In the genomic region with DNA sequence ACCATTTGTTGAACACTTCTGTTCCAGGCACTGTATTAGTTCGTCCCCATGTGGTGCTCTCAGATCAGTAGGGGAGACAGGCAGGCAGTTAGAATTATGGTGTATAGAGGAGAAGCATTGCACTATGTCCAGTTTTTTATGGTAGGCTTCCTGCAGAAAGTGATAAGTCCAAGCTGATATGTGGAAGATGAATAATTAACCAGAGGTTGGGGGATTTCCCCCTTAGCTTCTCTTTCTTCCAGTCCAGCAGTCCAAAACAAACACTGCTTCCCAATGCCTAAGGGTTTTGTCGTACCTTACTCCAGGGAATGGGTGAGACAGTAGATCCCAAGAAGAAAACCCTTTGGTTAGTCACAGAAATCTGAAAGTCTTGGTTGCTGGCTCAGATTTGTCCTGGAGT, we compare ENCODE assay signal across 19 cellular contexts. TPM values are rescaled to one million over a fixed set of nuclear protein-coding genes. Genes with fewer than 3 reads are reported as not detected.
A peak's percentile ranks its signal among the peaks of the same experiment; 100 is the strongest.
DNase-seq lines count a peak whose midpoint lies in the region; ATAC-seq and TF ChIP-seq lines count a peak whose summit lies in the region.
"Had no signal": no experiment of that assay in that cellular context is flagged by ENCODE, and none has a peak within 500 bp of the region (broad histone marks: within the 10 kb centered on the region; RNA-seq: fewer than 3 reads in every experiment).

No MANE protein-coding gene starts in this region.

- no peak overlapping the region for H3K4me3 ChIP-seq in IMR-90 (ENCODE audit: insufficient read depth, low read depth, low read length)
- no peak overlapping the region for H3K4me3 ChIP-seq in hepatocyte
- no peak overlapping the region for H3K4me3 ChIP-seq in liver (ENCODE audit: low read depth in 1 of 3, low read length in 3 of 3)
- H3K4me3 ChIP-seq: PC-9, SK-N-MC had no signal

- no peak overlapping the region for H3K23ac ChIP-seq in IMR-90 (ENCODE audit: low read depth, low read length)

- H3K27ac ChIP-seq in 22Rv1, result peak overlapping the region; percentile 41
- no peak overlapping the region for H3K27ac ChIP-seq in IMR-90 (ENCODE audit: insufficient read depth, low read length)
- H3K27ac ChIP-seq in hepatocyte, result peak overlapping the region; percentile 11
- H3K27ac ChIP-seq in liver (ENCODE audit: low read depth in 1 of 2, low read length in 2 of 2), result no peak overlapping the region
- H3K27ac ChIP-seq: PC-9, RWPE1, SK-N-MC had no signal

- no peaks in the 10 kb centered on the region for H3K27me3 ChIP-seq in IMR-90 (ENCODE audit: control insufficient read depth, insufficient read depth, low read length)
- no peaks in the 10 kb centered on the region for H3K27me3 ChIP-seq in hepatocyte
- no peaks in the 10 kb centered on the region for H3K27me3 ChIP-seq in liver (ENCODE audit: control insufficient read depth in 4 of 4, insufficient read depth in 4 of 4, low read length in 3 of 4)

- no peaks in the 10 kb centered on the region for H3K27me3 Mint-ChIP-seq in activated T-cell treated with anti-CD3 and anti-CD28 coated beads, Interleukin-2, amount 50 U/mL, for 24 hours
- H3K27me3 Mint-ChIP-seq: B cell, IgD-negative memory B cell had no signal

- no peaks in the 10 kb centered on the region for H3K9me3 ChIP-seq in IMR-90 (ENCODE audit: control insufficient read depth, insufficient read depth, low read length)
- no peaks in the 10 kb centered on the region for H3K9me3 ChIP-seq in hepatocyte (ENCODE audit: low read depth)
- no peaks in the 10 kb centered on the region for H3K9me3 ChIP-seq in liver (ENCODE audit: control insufficient read depth in 4 of 4, low read length in 3 of 4)

- H3K36me3 ChIP-seq in IMR-90 (ENCODE audit: control insufficient read depth, insufficient read depth, low read length) (peaks cover 28% of the 10 kb centered on the region), hepatocyte (replicated peaks; ENCODE audit: insufficient read depth, low read depth) (no peaks in the 10 kb centered on the region), liver (ENCODE audit: control insufficient read depth in 4 of 4, insufficient read depth in 3 of 4, low read depth in 1 of 4, low read length in 3 of 4) (peaks cover 0 to 8% (median 7%) of the 10 kb centered on the region in 4 donors)

- no peak for TF ChIP-seq CTCF in 22Rv1 (IDR thresholded peaks at IDR 0.05)
- TF ChIP-seq CTCF in IMR-90 (conservative IDR thresholded peaks at IDR 0.05; ENCODE audit: low read depth, low read length), result no peak
- no peak for TF ChIP-seq CTCF in hepatocyte (IDR thresholded peaks at IDR 0.05; ENCODE audit: poor library complexity)
- no peak for TF ChIP-seq CTCF in liver (IDR thresholded peaks at IDR 0.05; ENCODE audit: low read depth, low read length, missing input control)

- no peak for ATAC-seq in IMR-90 (ENCODE audit: low read depth)
- ATAC-seq in GM21528 (IDR thresholded peaks at IDR 0.05; ENCODE audit: low FRiP score, unreplicated experiment), result no peak

- H3K56ac ChIP-seq in IMR-90 (ENCODE audit: extremely low read depth, insufficient read depth, low read length), result no peak overlapping the region

- in situ Hi-C loops in IMR-90 (cut with MboI; ENCODE audit: low sequenced_read_pairs), result no loop called here

- H3K9ac ChIP-seq in IMR-90 (ENCODE audit: low read depth, low read length) (no peak overlapping the region), liver (ENCODE audit: low read depth in 1 of 2, low read length in 2 of 2) (no peak overlapping the region)

- no peak overlapping the region for H2BK15ac ChIP-seq in IMR-90 (ENCODE audit: low read depth, low read length)

- peaks cover 3% of the 10 kb centered on the region; the same call in 1 of the 2 replicates for H3K9me1 ChIP-seq in IMR-90 (ENCODE audit: insufficient read depth, low read length)

- no peaks in the 10 kb centered on the region for H3K9me2 ChIP-seq in hepatocyte (replicated peaks; ENCODE audit: insufficient read depth)

- H3K18ac ChIP-seq in IMR-90 (ENCODE audit: low read depth, low read length), result no peak overlapping the region

- H3K9me3 Mint-ChIP-seq in activated T-cell treated with anti-CD3 and anti-CD28 coated beads, Interleukin-2, amount 50 U/mL, for 24 hours, result no peaks in the 10 kb centered on the region
- H3K9me3 Mint-ChIP-seq: CD14-positive monocyte, IgD-negative memory B cell had no signal

- no peaks in the 10 kb centered on the region for H3K4me1 Mint-ChIP-seq in activated T-cell treated with anti-CD3 and anti-CD28 coated beads, Interleukin-2, amount 50 U/mL, for 24 hours (ENCODE audit: low read depth)

- no peak overlapping the region for H3K4ac ChIP-seq in IMR-90 (ENCODE audit: low read depth, low read length)

- H3K79me2 ChIP-seq in hepatocyte, result no peaks in the 10 kb centered on the region

- POLR2A ChIA-PET in IMR-90 (lab: Charles Lee; ENCODE audit: unreplicated experiment), result no interaction called here

- H3K79me1 ChIP-seq in IMR-90 (ENCODE audit: low read depth in 1 of 2, low read length in 2 of 2), result no peaks in the 10 kb centered on the region

- no peak overlapping the region for H3K14ac ChIP-seq in IMR-90 (replicated peaks; ENCODE audit: low read depth, low read length)

- no peak overlapping the region for H4K91ac ChIP-seq in IMR-90 (ENCODE audit: insufficient read depth, low read depth, low read length)

- no TSS peak for BruUV-seq in IMR-90 (replicated peaks; lab: Mats Ljungman, UMichigan)

- dilution Hi-C loops in IMR-90 (cut with HindIII; ENCODE audit: low sequenced_read_pairs, unreplicated experiment), result no loop called here

- CTCF ChIA-PET in IMR-90 (lab: Yijun Ruan, JAX), result no interaction called here

- intact Hi-C loops in IMR-90 (cut with micrococcal nuclease), result no loop called here

- WGBS in IMR-90 (ENCODE audit: extremely low coverage in 2 of 2, insufficient read length in 1 of 2), 2 experiments, result 100% methylated on average over 1 of the region's 2 CpGs; no CpG with 5 or more reads in 1 of the 2 experiments
- 63% methylated on average over 2 of the region's 2 CpGs for WGBS in hepatocyte (ENCODE audit: low lambda C conversion rate, missing lambda C conversion rate)
- whole genome bisulfite sequencing in liver, result 28% methylated on average over 2 of the region's 2 CpGs

- no peak overlapping the region for H2BK20ac ChIP-seq in IMR-90 (ENCODE audit: low read depth, low read length)

- H3K36me3 Mint-ChIP-seq in activated T-cell treated with anti-CD3 and anti-CD28 coated beads, Interleukin-2, amount 50 U/mL, for 24 hours (ENCODE audit: low read depth), result peaks cover 57% of the 10 kb centered on the region

- H3K27ac Mint-ChIP-seq in activated T-cell treated with anti-CD3 and anti-CD28 coated beads, Interleukin-2, amount 50 U/mL, for 24 hours, result no peak overlapping the region
- H3K27ac Mint-ChIP-seq: B cell had no signal

- no peak overlapping the region for H4K8ac ChIP-seq in IMR-90 (ENCODE audit: low read depth in 2 of 2, low read length in 2 of 2)

- 0 out of 2 replicates have a peak, but pooled peaks cover 2% of the 10 kb centered on the region for H4K20me1 ChIP-seq in IMR-90 (ENCODE audit: insufficient read depth, low read length)
- H4K20me1 ChIP-seq in hepatocyte (ENCODE audit: insufficient read depth, poor library complexity, severe bottlenecking), result no peaks in the 10 kb centered on the region

- H2BK5ac ChIP-seq in IMR-90 (ENCODE audit: low read depth, low read length, poor library complexity, severe bottlenecking), result no peak overlapping the region

- H3K4me1 ChIP-seq in IMR-90 (ENCODE audit: control insufficient read depth, insufficient read depth, low read length), result no peaks in the 10 kb centered on the region
- H3K4me1 ChIP-seq in hepatocyte (ENCODE audit: insufficient read depth), result peaks cover 8% of the 10 kb centered on the region
- peaks cover 0 to 8% (median 6%) of the 10 kb centered on the region in 4 donors for H3K4me1 ChIP-seq in liver (ENCODE audit: control insufficient read depth in 4 of 4, insufficient read depth in 4 of 4, low read length in 3 of 4)

- TF ChIP-seq RAD21 in IMR-90 (IDR thresholded peaks at IDR 0.05; ENCODE audit: low read length) (no peak), liver (IDR thresholded peaks at IDR 0.05) (no peak)

- H4K5ac ChIP-seq in IMR-90 (ENCODE audit: low read depth, low read length), result no peak overlapping the region

- DNase-seq in IMR-90 (peak; percentile 10), hepatocyte (ENCODE audit: low spot score) (peak; percentile 63), NAMALWA (ENCODE audit: low spot score) (no peak), NCI-H2196 (lab: John Stamatoyannopoulos, UW; ENCODE audit: unreplicated experiment) (no peak)
- no peak for DNase-seq in activated T-cell treated with anti-CD3 and anti-CD28 coated beads, Interleukin-2, amount 50 U/mL, for 24 hours
- DNase-seq: DMS79 treated with DMSO at 0.1 percent for 48 hours, Karpas-422, NCI-H1417 treated with DMSO at 0.1 percent for 48 hours, NCI-H187, PC-9, SHP77 treated with DMSO at 0.1 percent for 48 hours had no signal

- H2BK120ac ChIP-seq in IMR-90 (ENCODE audit: low read depth, low read length), result no peak overlapping the region

- H2AK9ac ChIP-seq in IMR-90 (replicated peaks; ENCODE audit: low read depth, low read length, poor library complexity), result no peak overlapping the region

- TF ChIP-seq POLR2A in IMR-90 (IDR thresholded peaks at IDR 0.05; ENCODE audit: low read depth, low read length), result no peak

- H3K4me3 Mint-ChIP-seq in activated T-cell treated with anti-CD3 and anti-CD28 coated beads, Interleukin-2, amount 50 U/mL, for 24 hours, result no peak overlapping the region
- H3K4me3 Mint-ChIP-seq: B cell, CD14-positive monocyte, IgD-negative memory B cell had no signal

- H3K4me2 ChIP-seq in IMR-90 (ENCODE audit: low read depth, low read length), result no peak overlapping the region
- H3K4me2 ChIP-seq in hepatocyte, result peak overlapping the region; percentile 8
- H3K4me2 ChIP-seq: PC-9 had no signal

- H2AK5ac ChIP-seq in IMR-90 (ENCODE audit: low read depth, low read length), result no peak overlapping the region

- H2AFZ ChIP-seq in IMR-90 (replicated peaks; ENCODE audit: low read length, poor library complexity) (no peak overlapping the region), hepatocyte (no peak overlapping the region)
- H2AFZ ChIP-seq: PC-9 had no signal

RNA-seq across cellular contexts. Expression of gene HIF1AN, which starts 19.2 kb away (rescaled TPM):
- total RNA-seq in IMR-90 (2012; rRNA removed) (10.2 and 10.3 TPM in 2 replicates), hepatocyte (13.7 and 15.5 TPM in 2 replicates), liver (10 to 100 TPM; 10.1 to 10.7 TPM)
- polyA plus RNA-seq in IMR-90 (2012; rRNA removed) (6.1 and 10.3 TPM in 2 replicates), hepatocyte (32.1 and 36.0 TPM in 2 replicates), liver (1 to 10 TPM; 4.6 to 4.8 TPM)
- polyA plus RNA-seq in IMR-90 (2012; cell fraction: cytosol; rRNA removed), result 3.8 and 6.9 TPM in 2 replicates
- 5.0 and 17.2 TPM in 2 replicates for polyA plus RNA-seq in IMR-90 (2012; cell fraction: nucleus; rRNA removed; ENCODE audit: low replicate concordance)

RNA-seq across cellular contexts. Expression of gene NDUFB8, which starts 25.2 kb away (rescaled TPM):
- 98.3 and 99.1 TPM in 2 replicates for total RNA-seq in IMR-90 (2012; rRNA removed)
- polyA plus RNA-seq in IMR-90 (2012; rRNA removed), result 265 and 333 TPM in 2 replicates
- polyA plus RNA-seq in IMR-90 (2012; cell fraction: cytosol; rRNA removed), result 604 and 664 TPM in 2 replicates
- 167 and 179 TPM in 2 replicates for polyA plus RNA-seq in IMR-90 (2012; cell fraction: nucleus; rRNA removed; ENCODE audit: low replicate concordance)
- 124 and 146 TPM in 2 replicates for total RNA-seq in hepatocyte
- 350 and 355 TPM in 2 replicates for polyA plus RNA-seq in hepatocyte
- 100 to 1,000 TPM in 1 of 2 donors, 10 to 100 TPM in 1; 72.4 to 142 TPM for total RNA-seq in liver
- 100 to 1,000 TPM; 256 to 297 TPM for polyA plus RNA-seq in liver

RNA-seq across cellular contexts. Expression of gene SEC31B, which starts 35.2 kb away (rescaled TPM):
- total RNA-seq in IMR-90 (2012; rRNA removed), result 1.1 and 1.3 TPM in 2 replicates
- 6.1 and 8.1 TPM in 2 replicates for polyA plus RNA-seq in IMR-90 (2012; rRNA removed)
- polyA plus RNA-seq in IMR-90 (2012; cell fraction: cytosol; rRNA removed), result 0.56 and 1.5 TPM in 2 replicates
- 84.2 and 148 TPM in 2 replicates for polyA plus RNA-seq in IMR-90 (2012; cell fraction: nucleus; rRNA removed; ENCODE audit: low replicate concordance)
- 2.3 and 5.4 TPM in 2 replicates for total RNA-seq in hepatocyte
- polyA plus RNA-seq in hepatocyte, result 7.7 and 13.2 TPM in 2 replicates
- 1 to 10 TPM; 1.3 to 5.9 TPM for total RNA-seq in liver
- polyA plus RNA-seq in liver, result 1 to 10 TPM; 1.7 to 6.6 TPM

Comparison
In these comparisons a context has a peak if more than half of its experiments do, and no peak if none do; other contexts are left out.
1. H3K27ac ChIP-seq: peak in 22Rv1 (single experiment) and hepatocyte (single experiment); none in IMR-90 (single experiment) and liver (0 of 2).
2. DNase-seq: peak in IMR-90 (single experiment) and hepatocyte (single experiment); none in activated T-cell treated with anti-CD3 and anti-CD28 coated beads, Interleukin-2, amount 50 U/mL, for 24 hours (single experiment), NAMALWA (single experiment) and NCI-H2196 (single experiment).